8 cellular contexts compared by ENCODE assay signal in the genomic region with DNA sequence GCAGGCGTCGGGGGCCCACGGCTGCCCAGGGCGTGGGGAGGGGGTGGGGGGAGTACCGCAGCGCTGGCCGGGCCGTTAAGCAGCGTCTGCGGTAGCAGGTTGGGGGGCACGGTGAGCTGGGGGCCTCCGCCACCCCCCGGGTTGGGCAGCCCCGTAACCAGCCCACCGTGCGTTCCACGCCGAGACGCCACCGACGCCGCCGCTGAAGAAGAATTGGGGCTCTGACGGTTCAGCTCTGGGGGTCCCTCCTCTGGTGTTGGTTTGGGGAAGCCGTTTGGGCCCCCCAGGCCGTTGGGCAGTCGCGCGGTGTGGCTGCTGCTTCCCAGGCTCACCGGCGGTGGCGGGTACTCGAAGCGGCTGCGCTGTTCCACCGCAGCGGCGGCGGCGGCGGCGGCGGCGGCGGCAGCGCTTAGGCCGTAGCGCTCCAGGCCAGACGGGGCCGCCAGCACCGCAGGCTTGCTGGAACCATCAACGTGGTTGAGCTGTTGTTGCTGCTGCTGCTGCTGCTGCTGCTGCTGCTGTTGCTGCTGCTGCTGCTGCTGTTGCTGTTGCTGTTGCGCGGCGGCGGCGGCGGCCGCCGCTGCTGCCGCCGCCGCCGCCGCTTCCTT.
DNase-seq lines count a peak whose midpoint lies in the region; ATAC-seq lines count a peak whose summit lies in the region.

No MANE protein-coding gene starts in this region.

- peak; percentile 29 for DNase-seq in NK-92 treated with Interleukin-12 subunit alpha and Interleukin-12 subunit beta, amount 100 ng/mL, for 24 hours (lab: John Stamatoyannopoulos, UW)
- DNase-seq in NK-92 (lab: John Stamatoyannopoulos, UW; ENCODE audit: unreplicated experiment) (no peak), T1000 (lab: John Stamatoyannopoulos, UW) (peak; percentile 29), left kidney (ENCODE audit: low read depth, low spot score) (peak; percentile 81), SKM-1 treated with dmso at 0.1 percent for 144 hours (lab: John Stamatoyannopoulos, UW; ENCODE audit: unreplicated experiment) (no peak)
- peak; percentile 59 for DNase-seq in central memory CD4-positive, alpha-beta T cell
- peak in 5 of 6 experiments; percentile 51 to 75 (median 56) for DNase-seq in stimulated activated naive CD4-positive, alpha-beta T cell (lab: John Stamatoyannopoulos, UW)

- peak; percentile 19 for ATAC-seq in HG03521 (IDR thresholded peaks at IDR 0.05; ENCODE audit: unreplicated experiment)

Comparison
In these comparisons a context has a peak if more than half of its experiments do, and no peak if none do; other contexts are left out.
1. DNase-seq: peak in NK-92 treated with Interleukin-12 subunit alpha and Interleukin-12 subunit beta, amount 100 ng/mL, for 24 hours (single experiment), T1000 (single experiment), central memory CD4-positive, alpha-beta T cell (single experiment), left kidney (single experiment) and stimulated activated naive CD4-positive, alpha-beta T cell (5 of 6); none in NK-92 (single experiment) and SKM-1 treated with dmso at 0.1 percent for 144 hours (single experiment).